ENCODE assay signal across 11 cellular contexts in the genomic region with DNA sequence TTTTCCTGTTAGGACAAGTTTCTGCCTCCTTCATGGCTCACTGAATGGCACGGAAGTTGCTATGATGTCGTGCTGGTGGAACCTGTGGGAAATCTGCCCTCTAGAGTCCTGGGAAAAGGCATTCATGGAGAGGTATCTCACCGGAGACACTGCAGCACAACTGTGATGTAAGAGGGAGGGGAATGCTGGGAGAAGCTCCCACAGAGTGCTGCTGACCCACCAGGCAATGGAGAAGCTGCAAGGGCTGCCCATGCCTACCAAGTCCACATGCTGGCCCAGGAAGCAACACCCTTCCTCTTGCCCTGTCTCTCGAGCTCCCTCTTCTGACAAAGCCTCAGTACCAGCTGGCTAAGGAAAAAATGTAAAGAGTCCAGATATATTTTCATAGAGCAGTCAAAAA. TPM values are rescaled to one million over a fixed set of nuclear protein-coding genes. Genes with fewer than 3 reads are reported as not detected.
DNase-seq lines count a peak whose midpoint lies in the region; ATAC-seq, FAIRE-seq and TF ChIP-seq lines count a peak whose summit lies in the region.
"Had no signal": no experiment of that assay in that cellular context is flagged by ENCODE, and none has a peak within 500 bp of the region (broad histone marks: within the 10 kb centered on the region; RNA-seq: fewer than 3 reads in every experiment).

No MANE protein-coding gene starts in this region.

- ATAC-seq in HepG2 = peak; percentile 67

- no TSS peak for BruUV-seq in HepG2 (replicated peaks; lab: Mats Ljungman, UMichigan)

- TF ChIP-seq CTCF in bronchial epithelial cell (IDR thresholded peaks at IDR 0.05; ENCODE audit: insufficient read depth, low read length, severe bottlenecking) (peak; percentile 56), HepG2 (CRISPR knock-in tag; IDR thresholded peaks at IDR 0.05) (peak; percentile 50), dorsolateral prefrontal cortex (IDR thresholded peaks at IDR 0.05 in 54 of 56, conservative IDR thresholded peaks at IDR 0.05 in 2 of 56; ENCODE audit: low read depth in 1 of 56, partially characterized antibody in 56 of 56) (peak in 9 of 56 donors; percentile 8 to 38 (median 20))

- H3K9ac ChIP-seq in HepG2 (ENCODE audit: insufficient read depth, low read depth, low read length) = no peak overlapping the region

- no peak overlapping the region for H3K4me2 ChIP-seq in HepG2 (ENCODE audit: low read depth, low read length)

- H3K36me3 ChIP-seq in bronchial epithelial cell (ENCODE audit: control insufficient read depth, insufficient read depth, low read length) = peaks cover 12% of the 10 kb centered on the region
- H3K36me3 ChIP-seq in HepG2 (replicated peaks in 1 of 2; ENCODE audit: control insufficient read depth in 1 of 2, insufficient read depth in 2 of 2, low read length in 2 of 2) = peaks cover 38 to 98% of the 10 kb centered on the region in 2 experiments
- peaks cover 97% of the 10 kb centered on the region for H3K36me3 ChIP-seq in MG63

- POLR2A ChIA-PET in HepG2 (lab: Yijun Ruan, JAX) = no interaction called here

- no peak for TF ChIP-seq POLR2A in HepG2 (IDR thresholded peaks at IDR 0.05; ENCODE audit: insufficient read depth in 1 of 2, low read depth in 2 of 2, low read length in 2 of 2)

- H3K9me3 ChIP-seq in HepG2 (ENCODE audit: low read length) = no peaks in the 10 kb centered on the region
- no peaks in the 10 kb centered on the region for H3K9me3 ChIP-seq in MG63
- H3K9me3 ChIP-seq: esophagus squamous epithelium had no signal

- TF ChIP-seq EP300 in HepG2 (IDR thresholded peaks at IDR 0.05; ENCODE audit: low read depth in 2 of 2, low read length in 2 of 2) = no peak
- TF ChIP-seq EP300 in HepG2 (CRISPR knock-in tag; IDR thresholded peaks at IDR 0.05; ENCODE audit: borderline replicate concordance) = no peak

- WGBS in HepG2 (ENCODE audit: low lambda C conversion rate) = 85% methylated on average over 4 of the region's 4 CpGs

- DNase-seq in ELR (ENCODE audit: low read depth) (peak; percentile 52), M059J (ENCODE audit: low read depth) (peak; percentile 28), bronchial epithelial cell (ENCODE audit: low read depth) (peak; percentile 83), HepG2 (ENCODE audit: low spot score) (peak; percentile 48), dorsolateral prefrontal cortex (no peak), COR-L47 (lab: John Stamatoyannopoulos, UW) (no peak), MG63 (no peak), middle frontal gyrus (ENCODE audit: extremely low spot score, low spot score) (no peak)
- DNase-seq: esophagus squamous epithelium, NCI-H2171 had no signal

- no peaks in the 10 kb centered on the region for H3K4me1 ChIP-seq in HepG2 (ENCODE audit: insufficient read depth, low read length)

- no peaks in the 10 kb centered on the region for H3K79me2 ChIP-seq in HepG2 (ENCODE audit: insufficient read depth, low read length)

- H3K27me3 ChIP-seq in bronchial epithelial cell (ENCODE audit: control insufficient read depth, insufficient read depth, low read length) = no peaks in the 10 kb centered on the region
- no peaks in the 10 kb centered on the region for H3K27me3 ChIP-seq in HepG2 (ENCODE audit: control insufficient read depth in 1 of 2, insufficient read depth in 2 of 2, low read length in 2 of 2)
- no peaks in the 10 kb centered on the region for H3K27me3 ChIP-seq in dorsolateral prefrontal cortex
- H3K27me3 ChIP-seq in MG63 = no peaks in the 10 kb centered on the region
- H3K27me3 ChIP-seq: esophagus squamous epithelium had no signal

- no peak for TF ChIP-seq RAD21 in HepG2 (CRISPR knock-in tag; IDR thresholded peaks at IDR 0.05)

- no peak overlapping the region for H2AFZ ChIP-seq in HepG2 (ENCODE audit: low read length)

- H3K4me3 ChIP-seq in bronchial epithelial cell (ENCODE audit: low read depth, low read length) (no peak overlapping the region), HepG2 (replicated peaks in 1 of 3; ENCODE audit: insufficient read depth in 1 of 3, low read depth in 2 of 3, low read length in 3 of 3) (no peak overlapping the region), dorsolateral prefrontal cortex (no peak overlapping the region), MG63 (no peak overlapping the region)
- H3K4me3 ChIP-seq: esophagus squamous epithelium had no signal

- CTCF ChIA-PET in HepG2 (lab: Yijun Ruan, JAX; ENCODE audit: low intra/inter-chr PET ratio, low total read pairs) = interaction anchor here (0.7 to 1.4 kb wide), 2 partner anchors 220 to 232 kb away, joined by 3 to 4 read pairs; no protein-coding TSS in a partner anchor

- FAIRE-seq in bronchial epithelial cell (lab: Jason Lieb, UNC) (no peak), HepG2 (lab: Jason Lieb, UNC) (no peak)

- in situ Hi-C loops in HepG2 (cut with HindIII; ENCODE audit: extremely low pct_ligation_motif_present, low pct_unique_long_range_greater_than_20kb) = no loop called here

- no peak overlapping the region for H3K27ac ChIP-seq in HepG2 (ENCODE audit: extremely low read length, insufficient read depth, low read length)
- peak overlapping the region in 1 of 59 donors; percentile 16 for H3K27ac ChIP-seq in dorsolateral prefrontal cortex
- H3K27ac ChIP-seq: esophagus squamous epithelium had no signal

- no peaks in the 10 kb centered on the region for H4K20me1 ChIP-seq in HepG2 (ENCODE audit: insufficient read depth, low read length)

- intact Hi-C loops in HepG2 (cut with micrococcal nuclease; ENCODE audit: unreplicated experiment) = loop anchor here (10.0 kb wide), 1 partner anchor 286 kb away; no protein-coding TSS in a partner anchor
- intact Hi-C loops in dorsolateral prefrontal cortex (cut with DNase I) = no loop called here

TF ChIP-seq in HepG2, 621 proteins besides CTCF, POLR2A, EP300 and RAD21 (continues in another document):
- TF ChIP-seq ZNF143 (CRISPR knock-in tag; IDR thresholded peaks at IDR 0.05) (peak; percentile 49; the same call in 1 of the 2 replicates), XRCC5 (optimal IDR thresholded peaks at IDR 0.05; ENCODE audit: low read length) (peak; percentile 18), CEBPG (CRISPR knock-in tag; IDR thresholded peaks at IDR 0.05) (no peak), NBN (conservative IDR thresholded peaks at IDR 0.05) (no peak)
- TF ChIP-seq, protein P1, sequence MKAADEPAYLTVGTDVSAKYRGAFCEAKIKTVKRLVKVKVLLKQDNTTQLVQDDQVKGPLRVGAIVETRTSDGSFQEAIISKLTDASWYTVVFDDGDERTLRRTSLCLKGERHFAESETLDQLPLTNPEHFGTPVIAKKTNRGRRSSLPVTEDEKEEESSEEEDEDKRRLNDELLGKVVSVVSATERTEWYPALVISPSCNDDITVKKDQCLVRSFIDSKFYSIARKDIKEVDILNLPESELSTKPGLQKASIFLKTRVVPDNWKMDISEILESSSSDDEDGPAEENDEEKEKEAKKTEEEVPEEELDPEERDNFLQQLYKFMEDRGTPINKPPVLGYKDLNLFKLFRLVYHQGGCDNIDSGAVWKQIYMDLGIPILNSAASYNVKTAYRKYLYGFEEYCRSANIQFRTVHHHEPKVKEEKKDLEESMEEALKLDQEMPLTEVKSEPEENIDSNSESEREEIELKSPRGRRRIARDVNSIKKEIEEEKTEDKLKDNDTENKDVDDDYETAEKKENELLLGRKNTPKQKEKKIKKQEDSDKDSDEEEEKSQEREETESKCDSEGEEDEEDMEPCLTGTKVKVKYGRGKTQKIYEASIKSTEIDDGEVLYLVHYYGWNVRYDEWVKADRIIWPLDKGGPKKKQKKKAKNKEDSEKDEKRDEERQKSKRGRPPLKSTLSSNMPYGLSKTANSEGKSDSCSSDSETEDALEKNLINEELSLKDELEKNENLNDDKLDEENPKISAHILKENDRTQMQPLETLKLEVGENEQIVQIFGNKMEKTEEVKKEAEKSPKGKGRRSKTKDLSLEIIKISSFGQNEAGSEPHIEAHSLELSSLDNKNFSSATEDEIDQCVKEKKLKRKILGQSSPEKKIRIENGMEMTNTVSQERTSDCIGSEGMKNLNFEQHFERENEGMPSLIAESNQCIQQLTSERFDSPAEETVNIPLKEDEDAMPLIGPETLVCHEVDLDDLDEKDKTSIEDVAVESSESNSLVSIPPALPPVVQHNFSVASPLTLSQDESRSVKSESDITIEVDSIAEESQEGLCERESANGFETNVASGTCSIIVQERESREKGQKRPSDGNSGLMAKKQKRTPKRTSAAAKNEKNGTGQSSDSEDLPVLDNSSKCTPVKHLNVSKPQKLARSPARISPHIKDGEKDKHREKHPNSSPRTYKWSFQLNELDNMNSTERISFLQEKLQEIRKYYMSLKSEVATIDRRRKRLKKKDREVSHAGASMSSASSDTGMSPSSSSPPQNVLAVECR (CRISPR knock-in tag; IDR thresholded peaks at IDR 0.05; ENCODE audit: borderline replicate concordance) = peak; percentile 22; the same call in 1 of the 2 replicates

RNA-seq across cellular contexts. Expression of a gene that starts 45.2 kb away (rescaled TPM):
- not detected in 2 replicates for total RNA-seq in M059J (2014; rRNA removed; shearing (Covaris generic))
- total RNA-seq in bronchial epithelial cell (not detected in 2 replicates), HepG2 (2016; rRNA removed; fragmentation: Illumina TruSeq; extraction: Trizol) (1.7 and 3.3 TPM in 2 replicates), dorsolateral prefrontal cortex (100 to 1,000 TPM in 21 of 120 experiments, 10 to 100 TPM in 92, 1 to 10 TPM in 7; 2.6 to 281 (median 48.8) TPM)
- total RNA-seq in HepG2 (2016; cell fraction: cytosol; rRNA removed; fragmentation: Illumina TruSeq; extraction: Trizol; ENCODE audit: low read depth) = 0.44 and 1.0 TPM in 2 replicates
- 1.3 and 3.5 TPM in 2 replicates for total RNA-seq in HepG2 (2016; cell fraction: insoluble cytoplasmic fraction; rRNA removed; fragmentation: Illumina TruSeq; extraction: Trizol)
- total RNA-seq in HepG2 (2016; cell fraction: membrane; rRNA removed; fragmentation: Illumina TruSeq; extraction: Trizol) = 0.86 and 0.93 TPM in 2 replicates
- total RNA-seq in HepG2 (2016; cell fraction: nucleus; rRNA removed; fragmentation: Illumina TruSeq; extraction: Trizol) = 4.1 and 5.6 TPM in 2 replicates
- 1.2 and 1.7 TPM in 2 replicates for polyA plus RNA-seq in HepG2 (2011; rRNA removed)
- 0.36 and 0.38 TPM in 2 replicates for polyA plus RNA-seq in HepG2 (2011; cell fraction: cytosol; rRNA removed)
- 4.5 and 4.8 TPM in 2 replicates for polyA plus RNA-seq in HepG2 (2011; cell fraction: nucleus; rRNA removed)
- 0.80 and 1.3 TPM in 2 replicates for polyA plus RNA-seq in HepG2 (2012)
- 0.45 and 0.52 TPM in 2 replicates for polyA plus RNA-seq in HepG2 (2016; cell fraction: cytosol; fragmentation: Illumina TruSeq; extraction: Trizol; ENCODE audit: low read depth)
- polyA plus RNA-seq in HepG2 (2016; cell fraction: insoluble cytoplasmic fraction; fragmentation: Illumina TruSeq; extraction: Trizol; ENCODE audit: low read depth) = 1.1 and 1.2 TPM in 2 replicates
- 1.1 and 1.3 TPM in 2 replicates for polyA plus RNA-seq in HepG2 (2016; cell fraction: membrane; fragmentation: Illumina TruSeq; extraction: Trizol; ENCODE audit: low read depth)
- 5.5 and 5.7 TPM in 2 replicates for polyA plus RNA-seq in HepG2 (2016; cell fraction: nucleus; fragmentation: Illumina TruSeq; extraction: Trizol; ENCODE audit: insufficient read depth, low read depth)
- 0.77 and 1.0 TPM in 2 replicates for polyA minus RNA-seq in HepG2 (2011; rRNA and poly(A)+ RNA removed; ENCODE audit: low replicate concordance)
- polyA minus RNA-seq in HepG2 (2011; cell fraction: cytosol; rRNA and poly(A)+ RNA removed) = 0.49 TPM in 1 of 2 replicates, not detected in the other
- 2.5 and 3.5 TPM in 2 replicates for polyA minus RNA-seq in HepG2 (2011; cell fraction: nucleus; rRNA and poly(A)+ RNA removed)
- total RNA-seq in MG63 (2014; rRNA removed; shearing (Covaris generic); ENCODE audit: low replicate concordance) = not detected in 2 replicates
- total RNA-seq: posterior vena cava had no signal

Comparison
In these comparisons a context has a peak if more than half of its experiments do, and no peak if none do; other contexts are left out.
1. DNase-seq: peak in ELR (single experiment), M059J (single experiment), bronchial epithelial cell (single experiment) and HepG2 (single experiment); none in dorsolateral prefrontal cortex (0 of 10), COR-L47 (single experiment), MG63 (single experiment) and middle frontal gyrus (single experiment).